Comparison of ENCODE assay signal across 14 cellular contexts in genomic region chr4:91502365-91502764, GRCh38.
DNase-seq lines count a peak whose midpoint lies in the region; ATAC-seq, FAIRE-seq and TF ChIP-seq lines count a peak whose summit lies in the region.
"Had no signal": no experiment of that assay in that cellular context is flagged by ENCODE, and none has a peak within 500 bp of the region (broad histone marks: within the 10 kb centered on the region; RNA-seq: fewer than 3 reads in every experiment).

No MANE protein-coding gene starts in this region.

- no peaks in the 10 kb centered on the region for H3K36me3 ChIP-seq in GM12878 (ENCODE audit: control insufficient read depth in 2 of 2, insufficient read depth in 2 of 2, low read length in 1 of 2)
- H3K36me3 ChIP-seq: gastrocnemius medialis, tibial artery had no signal

- H3K4me1 ChIP-seq in GM12878 (ENCODE audit: control insufficient read depth, insufficient read depth, low read length), result no peaks in the 10 kb centered on the region
- H3K4me1 ChIP-seq: gastrocnemius medialis, tibial artery had no signal

- no peak for TF ChIP-seq EP300 in Ishikawa (IDR thresholded peaks at IDR 0.05; ENCODE audit: borderline replicate concordance)
- TF ChIP-seq EP300 in GM12878 (IDR thresholded peaks at IDR 0.05; ENCODE audit: borderline replicate concordance in 1 of 2, control insufficient read depth in 1 of 2, low read depth in 2 of 2, low read length in 2 of 2), result no peak

- no peaks in the 10 kb centered on the region for H4K20me1 ChIP-seq in GM12878 (ENCODE audit: control insufficient read depth, insufficient read depth)

- CTCF ChIA-PET in GM12878 (lab: Yijun Ruan, JAX), result no interaction called here
- CTCF ChIA-PET in activated CD4-positive, alpha-beta memory T cell treated with anti-CD3 and anti-CD28 coated beads, Interleukin-2, amount 10 ng/mL, durations not matched to agents 7 days and 5 days (lab: Charles Lee), result no interaction called here

- no peaks in the 10 kb centered on the region for H3K4me1 Mint-ChIP-seq in nephron progenitor cell
- H3K4me1 Mint-ChIP-seq in activated CD4-positive, alpha-beta memory T cell treated with anti-CD3 and anti-CD28 coated beads, Interleukin-2, amount 10 ng/mL, durations not matched to agents 7 days and 5 days, result no peaks in the 10 kb centered on the region

- H3K27ac ChIP-seq in GM12878 (ENCODE audit: control insufficient read depth, insufficient read depth), result no peak overlapping the region
- H3K27ac ChIP-seq: gastrocnemius medialis, tibial artery had no signal

- RAD21 ChIA-PET in GM12878 (lab: Charles Lee; ENCODE audit: unreplicated experiment), result no interaction called here

- intact Hi-C loops in GM12878 (cut with micrococcal nuclease; ENCODE audit: unreplicated experiment), result loop anchor here (1.0 to 10.0 kb wide), 2 partner anchors 389 to 1088 kb away; no protein-coding TSS in a partner anchor

- no peaks in the 10 kb centered on the region for H3K36me3 Mint-ChIP-seq in nephron progenitor cell (ENCODE audit: low read depth)
- no peaks in the 10 kb centered on the region for H3K36me3 Mint-ChIP-seq in activated CD4-positive, alpha-beta memory T cell treated with anti-CD3 and anti-CD28 coated beads, Interleukin-2, amount 10 ng/mL, durations not matched to agents 7 days and 5 days (ENCODE audit: low read depth)

- H3K4me3 ChIP-seq in GM12878, result no peak overlapping the region
- H3K4me3 ChIP-seq: gastrocnemius medialis, tibial artery had no signal

- POLR2A ChIA-PET in GM12878 (lab: Charles Lee), result no interaction called here
- POLR2A ChIA-PET in activated CD4-positive, alpha-beta memory T cell treated with anti-CD3 and anti-CD28 coated beads, Interleukin-2, amount 10 ng/mL, durations not matched to agents 7 days and 5 days (lab: Charles Lee), result no interaction called here

- peak in 1 of 3 experiments; percentile 35; a peak in 1 of 6 replicates for TF ChIP-seq CTCF in GM12878 (IDR thresholded peaks at IDR 0.05 in 2 of 3, conservative IDR thresholded peaks at IDR 0.05 in 1 of 3; ENCODE audit: control insufficient read depth in 2 of 3, extremely low read depth in 1 of 3, insufficient read depth in 1 of 3, low read depth in 3 of 3, low read length in 3 of 3)
- TF ChIP-seq CTCF in nephron progenitor cell (IDR thresholded peaks at IDR 0.05), result peak; percentile 8

- no peak overlapping the region for H3K4me3 Mint-ChIP-seq in nephron progenitor cell
- H3K4me3 Mint-ChIP-seq in activated CD4-positive, alpha-beta memory T cell treated with anti-CD3 and anti-CD28 coated beads, Interleukin-2, amount 10 ng/mL, durations not matched to agents 7 days and 5 days, result no peak overlapping the region

- in situ Hi-C loops in GM12878 (cut with MboI), result no loop called here

- H3K27ac Mint-ChIP-seq in nephron progenitor cell, result no peak overlapping the region
- H3K27ac Mint-ChIP-seq in activated CD4-positive, alpha-beta memory T cell treated with anti-CD3 and anti-CD28 coated beads, Interleukin-2, amount 10 ng/mL, durations not matched to agents 7 days and 5 days, result no peak overlapping the region

- no peak for FAIRE-seq in GM12878 (lab: Jason Lieb, UNC)
- FAIRE-seq: A204.1 had no signal

- no peak overlapping the region for H2AFZ ChIP-seq in GM12878 (ENCODE audit: control insufficient read depth, low read depth, low read length)

- no peaks in the 10 kb centered on the region for H3K27me3 ChIP-seq in GM12878 (replicated peaks in 1 of 2; ENCODE audit: control insufficient read depth in 2 of 2, insufficient read depth in 2 of 2, low read length in 1 of 2)
- H3K27me3 ChIP-seq: gastrocnemius medialis, tibial artery had no signal

- no peak for TF ChIP-seq POLR2A in GM12878 (IDR thresholded peaks at IDR 0.05; ENCODE audit: low read depth, low read length)

- H3K79me2 ChIP-seq in GM12878 (ENCODE audit: control insufficient read depth, insufficient read depth, low read length), result no peaks in the 10 kb centered on the region

- no peaks in the 10 kb centered on the region for H3K27me3 Mint-ChIP-seq in nephron progenitor cell (ENCODE audit: low read depth, poor library complexity)
- no peaks in the 10 kb centered on the region for H3K27me3 Mint-ChIP-seq in activated CD4-positive, alpha-beta memory T cell treated with anti-CD3 and anti-CD28 coated beads, Interleukin-2, amount 10 ng/mL, durations not matched to agents 7 days and 5 days

- no peak overlapping the region for H3K4me2 ChIP-seq in GM12878 (ENCODE audit: control insufficient read depth, insufficient read depth)

- peak; percentile 77 for ATAC-seq in GM12878
- ATAC-seq: gastrocnemius medialis, sciatic nerve had no signal

- DNase-seq in NCI-H1105 treated with DMSO at 0.1 percent for 48 hours (lab: John Stamatoyannopoulos, UW), result peak; percentile 2
- no peak for DNase-seq in NCI-H1105 (lab: John Stamatoyannopoulos, UW)
- DNase-seq in GM12878 (ENCODE audit: low read depth, low spot score), result no peak
- no peak for DNase-seq in nephron progenitor cell
- no peak for DNase-seq in activated CD4-positive, alpha-beta memory T cell treated with anti-CD3 and anti-CD28 coated beads, Interleukin-2, amount 10 ng/mL, durations not matched to agents 7 days and 5 days
- DNase-seq in NCI-H2029 (lab: John Stamatoyannopoulos, UW), result no peak
- no peak for DNase-seq in stimulated activated CD4-positive, alpha-beta T cell treated with anti-CD3 and anti-CD28 coated beads, Interleukin-4, amount 100 ng/mL, for 1 hour
- DNase-seq: activated T-cell treated with anti-CD3 and anti-CD28 coated beads, Interleukin-2, amount 50 U/mL, for 1 hour; cerebellar nuclear complex; gastrocnemius medialis; tibial artery had no signal

- H3K9me3 ChIP-seq in GM12878 (replicated peaks; ENCODE audit: control insufficient read depth, insufficient read depth, low read length), result no peaks in the 10 kb centered on the region
- H3K9me3 ChIP-seq: tibial artery had no signal

- TF ChIP-seq RAD21 in Ishikawa (IDR thresholded peaks at IDR 0.05; ENCODE audit: low read depth) (peak; percentile 48; the same call in 1 of the 2 replicates), GM12878 (IDR thresholded peaks at IDR 0.05; ENCODE audit: insufficient read depth, low read depth, low read length) (peak; percentile 26; the same call in 1 of the 2 replicates)

- no TSS peak for BruUV-seq in GM12878 (replicated peaks; lab: Mats Ljungman, UMichigan)

- H3K9me3 Mint-ChIP-seq in nephron progenitor cell, result no peaks in the 10 kb centered on the region
- no peaks in the 10 kb centered on the region for H3K9me3 Mint-ChIP-seq in activated CD4-positive, alpha-beta memory T cell treated with anti-CD3 and anti-CD28 coated beads, Interleukin-2, amount 10 ng/mL, durations not matched to agents 7 days and 5 days

- SMC1A ChIA-PET in GM12878 (lab: Charles Lee; ENCODE audit: uncharacterized antibody, unreplicated experiment), result no interaction called here

- H3K9ac ChIP-seq in GM12878 (ENCODE audit: control insufficient read depth, insufficient read depth, low read length), result no peak overlapping the region

TF ChIP-seq in Ishikawa, 13 proteins besides CTCF, POLR2A, EP300 and RAD21 (continues in another document):
- TF ChIP-seq USF1 (IDR thresholded peaks at IDR 0.05) (no peak), TCF12 (IDR thresholded peaks at IDR 0.05; ENCODE audit: low read depth) (no peak)

TF ChIP-seq in GM12878, 131 proteins besides CTCF, POLR2A, EP300 and RAD21:
- TF ChIP-seq SMC3 (IDR thresholded peaks at IDR 0.05; ENCODE audit: borderline replicate concordance, low read length), result peak; percentile 47; the same call in 1 of the 2 replicates
- TF ChIP-seq FOS (IDR thresholded peaks at IDR 0.05; ENCODE audit: borderline replicate concordance, extremely low read depth, insufficient read length), result no peak
